8 cellular contexts compared by ENCODE assay signal in genomic region chr6:142926494-142927273, GRCh38. TPM values are rescaled to one million over a fixed set of nuclear protein-coding genes. Genes with fewer than 3 reads are reported as not detected.
DNase-seq lines count a peak whose midpoint lies in the region; ATAC-seq and TF ChIP-seq lines count a peak whose summit lies in the region.

No MANE protein-coding gene starts in this region.

- no peaks in the 10 kb centered on the region for H3K4me1 ChIP-seq in mucosa of descending colon (ENCODE audit: low read depth)

- H3K36me3 Mint-ChIP-seq in activated T-cell treated with anti-CD3 and anti-CD28 coated beads, Interleukin-2, amount 50 U/mL, for 24 hours (ENCODE audit: low read depth): peaks cover 56% of the 10 kb centered on the region
- H3K36me3 Mint-ChIP-seq in stimulated activated memory B cell treated with anti-CD40 and anti-IgM and Interleukin-4, amounts not matched to agents 10 μg/mL and 1 μg/mL and 100 μg/mL, for 72 hours: no peaks in the 10 kb centered on the region

- peak; percentile 63 for DNase-seq in NCI-H2227 (lab: John Stamatoyannopoulos, UW; ENCODE audit: unreplicated experiment)
- DNase-seq in NCI-H2227 treated with DMSO at 0.1 percent for 48 hours (lab: John Stamatoyannopoulos, UW): no peak
- DNase-seq in NCI-H226: peak; percentile 89
- DNase-seq in activated T-cell treated with anti-CD3 and anti-CD28 coated beads, Interleukin-2, amount 50 U/mL, for 24 hours: peak; percentile 77
- DNase-seq in epithelial cell of proximal tubule (ENCODE audit: low read depth): no peak
- peak; percentile 91 to 93 (median 91) for DNase-seq in mucosa of descending colon

- ATAC-seq in HG02759 (IDR thresholded peaks at IDR 0.05; ENCODE audit: unreplicated experiment) (peak; percentile 95), mucosa of descending colon (peak; percentile 98)
- peak; percentile 98 for ATAC-seq in stimulated activated memory B cell treated with anti-CD40 and anti-IgM and Interleukin-4, amounts not matched to agents 10 μg/mL and 1 μg/mL and 100 μg/mL, for 72 hours

- peak overlapping the region; percentile 95 for H3K27ac Mint-ChIP-seq in activated T-cell treated with anti-CD3 and anti-CD28 coated beads, Interleukin-2, amount 50 U/mL, for 24 hours
- peak overlapping the region; percentile 97 for H3K27ac Mint-ChIP-seq in stimulated activated memory B cell treated with anti-CD40 and anti-IgM and Interleukin-4, amounts not matched to agents 10 μg/mL and 1 μg/mL and 100 μg/mL, for 72 hours

- peak overlapping the region; percentile 84 for H3K4me3 Mint-ChIP-seq in activated T-cell treated with anti-CD3 and anti-CD28 coated beads, Interleukin-2, amount 50 U/mL, for 24 hours
- H3K4me3 Mint-ChIP-seq in stimulated activated memory B cell treated with anti-CD40 and anti-IgM and Interleukin-4, amounts not matched to agents 10 μg/mL and 1 μg/mL and 100 μg/mL, for 72 hours: peak overlapping the region; percentile 88

- no peaks in the 10 kb centered on the region for H3K9me3 Mint-ChIP-seq in activated T-cell treated with anti-CD3 and anti-CD28 coated beads, Interleukin-2, amount 50 U/mL, for 24 hours
- no peaks in the 10 kb centered on the region for H3K9me3 Mint-ChIP-seq in stimulated activated memory B cell treated with anti-CD40 and anti-IgM and Interleukin-4, amounts not matched to agents 10 μg/mL and 1 μg/mL and 100 μg/mL, for 72 hours

- H3K36me3 ChIP-seq in mucosa of descending colon (ENCODE audit: low read depth): no peaks in the 10 kb centered on the region

- TF ChIP-seq CTCF in epithelial cell of proximal tubule (conservative IDR thresholded peaks at IDR 0.05; ENCODE audit: low read depth, low read length) (no peak), mucosa of descending colon (IDR thresholded peaks at IDR 0.05) (no peak)

- H3K4me1 Mint-ChIP-seq in activated T-cell treated with anti-CD3 and anti-CD28 coated beads, Interleukin-2, amount 50 U/mL, for 24 hours (ENCODE audit: low read depth): peaks cover 64% of the 10 kb centered on the region
- H3K4me1 Mint-ChIP-seq in stimulated activated memory B cell treated with anti-CD40 and anti-IgM and Interleukin-4, amounts not matched to agents 10 μg/mL and 1 μg/mL and 100 μg/mL, for 72 hours: peaks cover 51% of the 10 kb centered on the region

- no peaks in the 10 kb centered on the region for H3K9me3 ChIP-seq in mucosa of descending colon

- intact Hi-C loops in mucosa of descending colon (cut with DNase I, micrococcal nuclease): no loop called here

- H3K27me3 Mint-ChIP-seq in activated T-cell treated with anti-CD3 and anti-CD28 coated beads, Interleukin-2, amount 50 U/mL, for 24 hours: no peaks in the 10 kb centered on the region
- H3K27me3 Mint-ChIP-seq in stimulated activated memory B cell treated with anti-CD40 and anti-IgM and Interleukin-4, amounts not matched to agents 10 μg/mL and 1 μg/mL and 100 μg/mL, for 72 hours: no peaks in the 10 kb centered on the region

- H3K4me3 ChIP-seq in epithelial cell of proximal tubule (ENCODE audit: low read depth, low read length): peak overlapping the region; percentile 70
- H3K4me3 ChIP-seq in mucosa of descending colon: peak overlapping the region; percentile 33

RNA-seq across cellular contexts. Expression of gene HIVEP2, which starts 18.3 kb away (rescaled TPM):
- total RNA-seq in epithelial cell of proximal tubule: 8.9 and 12.3 TPM in 2 replicates
- total RNA-seq in mucosa of descending colon: 10 to 100 TPM in 2 of 3 donors, 1 to 10 TPM in 1; 7.8 to 17.7 (median 11.3) TPM

Comparison
In these comparisons a context has a peak if more than half of its experiments do, and no peak if none do; other contexts are left out.
1. DNase-seq: peak in NCI-H2227 (single experiment), NCI-H226 (single experiment), activated T-cell treated with anti-CD3 and anti-CD28 coated beads, Interleukin-2, amount 50 U/mL, for 24 hours (single experiment) and mucosa of descending colon (3 of 3); none in NCI-H2227 treated with DMSO at 0.1 percent for 48 hours (single experiment) and epithelial cell of proximal tubule (single experiment).
2. Peak in every context shown above with its lines, with median percentiles within 50 percentile points of each other: ATAC-seq.